ENCODE assay signal across 8 cellular contexts in genomic region chr3:58463181-58463941, GRCh38. TPM values are rescaled to one million over a fixed set of nuclear protein-coding genes. Genes with fewer than 3 reads are reported as not detected.
A peak's percentile ranks its signal among the peaks of the same experiment; 100 is the strongest.
DNase-seq lines count a peak whose midpoint lies in the region; ATAC-seq and TF ChIP-seq lines count a peak whose summit lies in the region.

No MANE protein-coding gene starts in this region.

- intact Hi-C loops in heart left ventricle (cut with DNase I): loop anchor here in 8 of 10 donors (1.0 to 10.0 kb wide), 6 partner anchors 69 to 171 kb away; partner anchors contain the start of gene ACOX2 (in 3 of the 8)

- no peaks in the 10 kb centered on the region for H4K20me1 ChIP-seq in DOHH2 (ENCODE audit: control insufficient read depth, insufficient read depth, low read depth, low read length)

- no peaks in the 10 kb centered on the region for H3K9me3 ChIP-seq in DOHH2 (ENCODE audit: control insufficient read depth, insufficient read depth, low read length)
- no peaks in the 10 kb centered on the region for H3K9me3 ChIP-seq in heart left ventricle

- H3K27me3 ChIP-seq in DOHH2 (ENCODE audit: control insufficient read depth, low read length) (no peaks in the 10 kb centered on the region), heart left ventricle (no peaks in the 10 kb centered on the region)

- DNase-seq in SW480 (ENCODE audit: low spot score) (peak; percentile 91), heart left ventricle (peak; percentile 49 to 83 (median 74)), pulmonary artery endothelial cell (ENCODE audit: low read depth, low spot score) (peak; percentile 15)
- peak; percentile 53 for DNase-seq in activated naive CD8-positive, alpha-beta T cell treated with anti-CD3 and anti-CD28 coated beads, Interleukin-2, amount 50 U/mL, for 16 hours (ENCODE audit: low read depth, low spot score)

- peak overlapping the region; percentile 83 for H3K4me2 ChIP-seq in DOHH2 (ENCODE audit: low read length)

- no peaks in the 10 kb centered on the region for H3K9me2 ChIP-seq in DOHH2 (replicated peaks; ENCODE audit: control insufficient read depth, low read length)

- H3K27ac ChIP-seq in DOHH2 (ENCODE audit: low read depth, low read length) (no peak overlapping the region), heart left ventricle (no peak overlapping the region)

- H3F3A ChIP-seq in DOHH2 (ENCODE audit: control insufficient read depth, insufficient read depth): no peaks in the 10 kb centered on the region

- peak overlapping the region; percentile 63 for H3K4me3 ChIP-seq in DOHH2 (ENCODE audit: low read length)
- H3K4me3 ChIP-seq in heart left ventricle: peak overlapping the region in 8 of 12 donors; percentile 13 to 44 (median 32)

- no peak for TF ChIP-seq POLR2A in heart left ventricle (IDR thresholded peaks at IDR 0.05)

- TF ChIP-seq CTCF in DOHH2 (IDR thresholded peaks at IDR 0.05; ENCODE audit: low read depth, low read length, poor library complexity, severe bottlenecking) (peak; percentile 98), LNCAP (IDR thresholded peaks at IDR 0.05) (peak; percentile 97), heart left ventricle (IDR thresholded peaks at IDR 0.05) (peak; percentile 59 to 92 (median 80))

- WGBS in heart left ventricle, 4 donors: 25 to 32% (median 28%) methylated on average over 18 of the region's 18 CpGs

- ATAC-seq in GM21737 (IDR thresholded peaks at IDR 0.05; ENCODE audit: unreplicated experiment) (peak; percentile 83), heart left ventricle (peak; percentile 82 to 96 (median 93)), GM18870 (IDR thresholded peaks at IDR 0.05; ENCODE audit: unreplicated experiment) (no peak)

- no peaks in the 10 kb centered on the region for H3K79me2 ChIP-seq in DOHH2 (ENCODE audit: control insufficient read depth, low read length)

- H3K4me1 ChIP-seq in DOHH2 (ENCODE audit: control insufficient read depth, low read length) (peaks cover 15% of the 10 kb centered on the region), heart left ventricle (peaks cover 0 to 16% (median 2%) of the 10 kb centered on the region in 12 donors)

- H3K36me3 ChIP-seq in DOHH2 (ENCODE audit: control insufficient read depth, low read length) (no peaks in the 10 kb centered on the region), heart left ventricle (no peaks in the 10 kb centered on the region)

RNA-seq across cellular contexts. Expression of gene KCTD6, which starts 28.5 kb away (rescaled TPM):
- total RNA-seq in heart left ventricle (10 to 100 TPM in 1 of 9 donors, 1 to 10 TPM in 8; 5.7 to 10.5 (median 6.9) TPM), pulmonary artery endothelial cell (5.7 and 8.4 TPM in 2 replicates)
- polyA plus RNA-seq in heart left ventricle: 1 to 10 TPM; 6.8 to 7.0 TPM

RNA-seq across cellular contexts. Expression of gene PDHB, which starts 29.7 kb away (rescaled TPM):
- 100 to 1,000 TPM; 154 to 274 (median 192) TPM for total RNA-seq in heart left ventricle
- 100 to 1,000 TPM; 133 to 257 TPM for polyA plus RNA-seq in heart left ventricle
- 59.7 and 95.6 TPM in 2 replicates for total RNA-seq in pulmonary artery endothelial cell

Comparison
In these comparisons a context has a peak if more than half of its experiments do, and no peak if none do; other contexts are left out.
1. DNase-seq: peak in every context shown above with its lines; median percentile 91 in SW480; 74 in heart left ventricle; 53 in activated naive CD8-positive, alpha-beta T cell treated with anti-CD3 and anti-CD28 coated beads, Interleukin-2, amount 50 U/mL, for 16 hours; 15 in pulmonary artery endothelial cell.